36 cellular contexts compared by ENCODE assay signal in the genomic region with DNA sequence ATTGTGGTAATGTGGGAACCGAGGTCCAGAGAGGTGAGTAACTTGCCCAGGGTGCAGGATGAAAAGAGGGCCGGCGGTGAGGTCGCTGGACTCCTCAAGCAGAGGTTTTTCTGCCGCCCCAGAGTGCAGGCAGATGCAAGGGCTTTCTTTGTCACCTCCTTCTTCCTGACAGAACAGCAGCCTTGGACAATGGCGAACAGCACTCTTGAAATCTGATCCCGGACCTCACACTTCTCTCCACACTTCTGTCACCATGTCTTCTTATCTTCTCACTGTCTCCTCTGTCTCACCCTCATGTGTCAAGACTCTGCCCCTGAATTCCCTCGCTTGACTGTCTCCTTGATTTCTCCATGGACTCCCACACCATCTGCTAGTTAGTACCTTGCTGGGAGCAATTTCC. TPM values are rescaled to one million over a fixed set of nuclear protein-coding genes. Genes with fewer than 3 reads are reported as not detected.
DNase-seq lines count a peak whose midpoint lies in the region; ATAC-seq and TF ChIP-seq lines count a peak whose summit lies in the region.
"Had no signal": no experiment of that assay in that cellular context is flagged by ENCODE, and none has a peak within 500 bp of the region (broad histone marks: within the 10 kb centered on the region; RNA-seq: fewer than 3 reads in every experiment).

No MANE protein-coding gene starts in this region.

- H3K4me1 ChIP-seq in HEK293 (ENCODE audit: control insufficient read depth, insufficient read depth, low read length): no peaks in the 10 kb centered on the region
- H3K4me1 ChIP-seq in endodermal cell (ENCODE audit: control insufficient read depth, insufficient read depth, low read length): peaks cover 9% of the 10 kb centered on the region
- H3K4me1 ChIP-seq: ascending aorta, lower lobe of right lung had no signal

- no peak for ATAC-seq in left lobe of liver
- ATAC-seq in GM21528 (IDR thresholded peaks at IDR 0.05; ENCODE audit: low FRiP score, unreplicated experiment): no peak
- ATAC-seq: activated T-cell treated with anti-CD3 and anti-CD28 coated beads, Interleukin-2, amount 50 U/mL, for 4 hours; lower lobe of right lung; stimulated activated naive B cell treated with anti-CD40 and anti-IgM and Interleukin-4, amounts not matched to agents 10 μg/mL and 1 μg/mL and 100 μg/mL, for 72 hours; T-cell; WTC11 had no signal

- H3K27ac Mint-ChIP-seq in endodermal cell: peak overlapping the region; percentile 94
- peak overlapping the region; percentile 20 for H3K27ac Mint-ChIP-seq in nephron progenitor cell
- H3K27ac Mint-ChIP-seq: activated CD4-positive, alpha-beta T cell treated with anti-CD3 and anti-CD28 coated beads, Interleukin-2, amount 10 ng/mL, durations not matched to agents 24 days and 14 days; activated naive CD8-positive, alpha-beta T cell treated with anti-CD3 and anti-CD28 coated beads for 36 hours; HFFc6; nephron; stimulated activated naive B cell treated with anti-CD40 and anti-IgM and Interleukin-4, amounts not matched to agents 10 μg/mL and 1 μg/mL and 100 μg/mL, for 72 hours; T-cell; type B pancreatic cell; WTC11 had no signal

- H3K4me3 Mint-ChIP-seq in endodermal cell (no peak overlapping the region), nephron progenitor cell (peak overlapping the region; percentile 58)
- H3K4me3 Mint-ChIP-seq: activated CD4-positive, alpha-beta T cell treated with anti-CD3 and anti-CD28 coated beads, Interleukin-2, amount 10 ng/mL, durations not matched to agents 24 days and 14 days; activated naive CD8-positive, alpha-beta T cell treated with anti-CD3 and anti-CD28 coated beads for 36 hours; activated T-cell treated with anti-CD3 and anti-CD28 coated beads, Interleukin-2, amount 50 U/mL, for 4 hours; HFFc6; nephron; stimulated activated naive B cell treated with anti-CD40 and anti-IgM and Interleukin-4, amounts not matched to agents 10 μg/mL and 1 μg/mL and 100 μg/mL, for 72 hours; T-cell; type B pancreatic cell; WTC11 had no signal

- DNase-seq in NCI-H2107 treated with DMSO at 0.1 percent for 48 hours (lab: John Stamatoyannopoulos, UW; ENCODE audit: unreplicated experiment): peak; percentile 53
- DNase-seq in NCI-H2107 (lab: John Stamatoyannopoulos, UW): no peak
- DNase-seq in endodermal cell: peak; percentile 74
- no peak for DNase-seq in nephron progenitor cell
- DNase-seq in left lobe of liver (ENCODE audit: low spot score): no peak
- DNase-seq in COLO668 (lab: John Stamatoyannopoulos, UW; ENCODE audit: unreplicated experiment): no peak
- DNase-seq: 8988T; activated CD4-positive, alpha-beta T cell treated with anti-CD3 and anti-CD28 coated beads, Interleukin-2, amount 10 ng/mL, durations not matched to agents 24 days and 14 days; activated gamma-delta T cell; activated naive CD8-positive, alpha-beta T cell treated with anti-CD3 and anti-CD28 coated beads for 36 hours; activated T-cell treated with anti-CD3 and anti-CD28 coated beads, Interleukin-2, amount 50 U/mL, for 4 hours; cortex of kidney; DMS79; effector memory CD4-positive, alpha-beta T cell; erythroblast; GF-D8; glutamatergic neuron; GM23248; HFFc6; KBM-7; lower lobe of right lung; NCI-H1092 treated with DMSO at 0.1 percent for 48 hours; NCI-H187; NCI-H82; ovary; small intestine; stimulated activated naive B cell treated with anti-CD40 and anti-IgM and Interleukin-4, amounts not matched to agents 10 μg/mL and 1 μg/mL and 100 μg/mL, for 72 hours; substantia nigra; T-cell had no signal

- H3K4me1 Mint-ChIP-seq in endodermal cell: peaks cover 37% of the 10 kb centered on the region
- H3K4me1 Mint-ChIP-seq in nephron progenitor cell: peaks cover 47% of the 10 kb centered on the region
- H3K4me1 Mint-ChIP-seq: activated CD4-positive, alpha-beta T cell treated with anti-CD3 and anti-CD28 coated beads, Interleukin-2, amount 10 ng/mL, durations not matched to agents 24 days and 14 days; activated naive CD8-positive, alpha-beta T cell treated with anti-CD3 and anti-CD28 coated beads for 36 hours; stimulated activated naive B cell treated with anti-CD40 and anti-IgM and Interleukin-4, amounts not matched to agents 10 μg/mL and 1 μg/mL and 100 μg/mL, for 72 hours had no signal

- POLR2A ChIA-PET in HEK293 (lab: Yijun Ruan, JAX): no interaction called here

- peak overlapping the region; percentile 13 for H3K9ac ChIP-seq in endodermal cell (ENCODE audit: extremely low read depth, low read length, poor library complexity, severe bottlenecking)
- H3K9ac ChIP-seq: GM23248 had no signal

- H3K9me3 Mint-ChIP-seq in endodermal cell (peaks cover 6% of the 10 kb centered on the region), nephron progenitor cell (peaks cover 8% of the 10 kb centered on the region)
- H3K9me3 Mint-ChIP-seq: activated CD4-positive, alpha-beta T cell treated with anti-CD3 and anti-CD28 coated beads, Interleukin-2, amount 10 ng/mL, durations not matched to agents 24 days and 14 days; activated T-cell treated with anti-CD3 and anti-CD28 coated beads, Interleukin-2, amount 50 U/mL, for 4 hours; nephron; stimulated activated naive B cell treated with anti-CD40 and anti-IgM and Interleukin-4, amounts not matched to agents 10 μg/mL and 1 μg/mL and 100 μg/mL, for 72 hours; T-cell; WTC11 had no signal

- H3K36me3 Mint-ChIP-seq in endodermal cell (ENCODE audit: low read depth): no peaks in the 10 kb centered on the region
- peaks cover 7% of the 10 kb centered on the region for H3K36me3 Mint-ChIP-seq in nephron progenitor cell (ENCODE audit: low read depth)
- H3K36me3 Mint-ChIP-seq: activated naive CD8-positive, alpha-beta T cell treated with anti-CD3 and anti-CD28 coated beads for 36 hours; CD14-positive monocyte; stimulated activated naive B cell treated with anti-CD40 and anti-IgM and Interleukin-4, amounts not matched to agents 10 μg/mL and 1 μg/mL and 100 μg/mL, for 72 hours; T-cell; type B pancreatic cell; WTC11 had no signal

- H3K4me3 ChIP-seq in HEK293 (ENCODE audit: low read depth, low read length) (no peak overlapping the region), endodermal cell (ENCODE audit: low read length) (no peak overlapping the region)
- H3K4me3 ChIP-seq: ascending aorta, GM23248, lower lobe of right lung, ovary had no signal

- H3K27me3 Mint-ChIP-seq in endodermal cell (ENCODE audit: insufficient read depth): no peaks in the 10 kb centered on the region
- H3K27me3 Mint-ChIP-seq in nephron progenitor cell (ENCODE audit: low read depth, poor library complexity): peaks cover 20% of the 10 kb centered on the region

- H3K9me3 ChIP-seq in HEK293 (ENCODE audit: control insufficient read depth, insufficient read depth, low read depth, low read length) (no peaks in the 10 kb centered on the region), endodermal cell (ENCODE audit: control insufficient read depth, low read length) (peaks cover 5% of the 10 kb centered on the region)
- H3K9me3 ChIP-seq: ascending aorta, lower lobe of right lung, ovary had no signal

- H3K36me3 ChIP-seq in HEK293 (ENCODE audit: control insufficient read depth in 2 of 2, insufficient read depth in 1 of 2, low read length in 2 of 2) (no peaks in the 10 kb centered on the region), endodermal cell (ENCODE audit: control insufficient read depth, insufficient read depth, low read length) (no peaks in the 10 kb centered on the region)
- H3K36me3 ChIP-seq: ascending aorta, lower lobe of right lung, ovary had no signal

- no peak overlapping the region for H3K27ac ChIP-seq in HEK293 (ENCODE audit: extremely low read depth, low read depth, low read length)
- H3K27ac ChIP-seq in endodermal cell (ENCODE audit: low read depth, low read length): no peak overlapping the region
- H3K27ac ChIP-seq: ascending aorta, GM23248, lower lobe of right lung, ovary had no signal

- WGBS in endodermal cell (ENCODE audit: insufficient coverage in 1 of 2, insufficient read length in 1 of 2), 2 experiments: 40 to 43% methylated on average over 5 to 8 of the region's 8 CpGs

- CTCF ChIA-PET in HEK293 (lab: Yijun Ruan, JAX): no interaction called here

- no peak for TF ChIP-seq CTCF in HEK293 (tag by site-specific recombination; IDR thresholded peaks at IDR 0.05)
- no peak for TF ChIP-seq CTCF in endodermal cell (conservative IDR thresholded peaks at IDR 0.05)
- no peak for TF ChIP-seq CTCF in nephron progenitor cell (IDR thresholded peaks at IDR 0.05)

- no peaks in the 10 kb centered on the region for H3K27me3 ChIP-seq in endodermal cell (ENCODE audit: control insufficient read depth, insufficient read depth, low read length, poor library complexity, severe bottlenecking)
- H3K27me3 ChIP-seq: ascending aorta, ovary had no signal

TF ChIP-seq in HEK293, 187 proteins besides CTCF, POLR2A, EP300 and RAD21:
- TF ChIP-seq PRDM1 (tag by site-specific recombination; IDR thresholded peaks at IDR 0.05) (0 out of 2 replicates have a peak, but pooled peaks have one; percentile 28), ZNF266 (tag by site-specific recombination; IDR thresholded peaks at IDR 0.05; ENCODE audit: low read depth) (no peak), ZNF747 (tag by site-specific recombination; IDR thresholded peaks at IDR 0.05) (no peak)
- TF ChIP-seq, protein P1, sequence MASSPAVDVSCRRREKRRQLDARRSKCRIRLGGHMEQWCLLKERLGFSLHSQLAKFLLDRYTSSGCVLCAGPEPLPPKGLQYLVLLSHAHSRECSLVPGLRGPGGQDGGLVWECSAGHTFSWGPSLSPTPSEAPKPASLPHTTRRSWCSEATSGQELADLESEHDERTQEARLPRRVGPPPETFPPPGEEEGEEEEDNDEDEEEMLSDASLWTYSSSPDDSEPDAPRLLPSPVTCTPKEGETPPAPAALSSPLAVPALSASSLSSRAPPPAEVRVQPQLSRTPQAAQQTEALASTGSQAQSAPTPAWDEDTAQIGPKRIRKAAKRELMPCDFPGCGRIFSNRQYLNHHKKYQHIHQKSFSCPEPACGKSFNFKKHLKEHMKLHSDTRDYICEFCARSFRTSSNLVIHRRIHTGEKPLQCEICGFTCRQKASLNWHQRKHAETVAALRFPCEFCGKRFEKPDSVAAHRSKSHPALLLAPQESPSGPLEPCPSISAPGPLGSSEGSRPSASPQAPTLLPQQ (tag by site-specific recombination; IDR thresholded peaks at IDR 0.05): no peak
TF ChIP-seq in HEK293: peak in this region for 1.

RNA-seq across cellular contexts. Expression of a gene that starts 15.4 kb away (rescaled TPM):
- total RNA-seq in endodermal cell (10 to 100 TPM; 49.7 to 70.0 TPM), left lobe of liver (16.4 TPM)
- 29.2 TPM for polyA plus RNA-seq in endodermal cell (2013, experiment 1 of 2)
- polyA plus RNA-seq in endodermal cell (2013, experiment 2 of 2): 33.5 TPM

Comparison
In these comparisons a context has a peak if more than half of its experiments do, and no peak if none do; other contexts are left out.
1. DNase-seq: peak in NCI-H2107 treated with DMSO at 0.1 percent for 48 hours (single experiment) and endodermal cell (single experiment); none in NCI-H2107 (single experiment), nephron progenitor cell (single experiment), left lobe of liver (single experiment) and COLO668 (single experiment).